Comparison of ENCODE assay signal across 9 cellular contexts in genomic region chr18:11996190-11996754, GRCh38. TPM values are rescaled to one million over a fixed set of nuclear protein-coding genes. Genes with fewer than 3 reads are reported as not detected.
A peak's percentile ranks its signal among the peaks of the same experiment; 100 is the strongest.
DNase-seq lines count a peak whose midpoint lies in the region; ATAC-seq and TF ChIP-seq lines count a peak whose summit lies in the region.
"Had no signal": no experiment of that assay in that cellular context is flagged by ENCODE, and none has a peak within 500 bp of the region (broad histone marks: within the 10 kb centered on the region; RNA-seq: fewer than 3 reads in every experiment).

No MANE protein-coding gene starts in this region.

- no peak for TF ChIP-seq EP300 in tibial nerve (IDR thresholded peaks at IDR 0.05)

- H3K9ac ChIP-seq in KMS-11 (no peak overlapping the region), colonic mucosa (ENCODE audit: low read depth in 2 of 2, low read length in 2 of 2) (peak overlapping the region in 1 of 2 donors; percentile 55), mucosa of stomach (ENCODE audit: low read length) (peak overlapping the region; percentile 35)

- TF ChIP-seq POLR2A in tibial nerve (IDR thresholded peaks at IDR 0.05): no peak

- TF ChIP-seq CTCF in KMS-11 (conservative IDR thresholded peaks at IDR 0.05; ENCODE audit: low read depth, low read length) (no peak), colonic mucosa (IDR thresholded peaks at IDR 0.05) (no peak), tibial nerve (IDR thresholded peaks at IDR 0.05) (no peak)

- no peaks in the 10 kb centered on the region for H3K79me2 ChIP-seq in KMS-11 (ENCODE audit: insufficient read depth, low read depth)

- peaks cover 12% of the 10 kb centered on the region for H3K4me1 ChIP-seq in KMS-11 (ENCODE audit: low read depth, poor library complexity, severe bottlenecking)
- H3K4me1 ChIP-seq in colonic mucosa: peaks cover 29% of the 10 kb centered on the region
- H3K4me1 ChIP-seq in mucosa of stomach (ENCODE audit: control insufficient read depth, insufficient read depth, low read length): peaks cover 77% of the 10 kb centered on the region
- peaks cover 0 to 30% (median 26%) of the 10 kb centered on the region in 4 donors for H3K4me1 ChIP-seq in tibial nerve

- no peak for DNase-seq in colonic mucosa
- no peak for DNase-seq in tibial nerve (ENCODE audit: low spot score in 2 of 2)
- DNase-seq in sciatic nerve (ENCODE audit: low spot score): no peak
- no peak for DNase-seq in NCI-H226
- DNase-seq: NCI-H1417 treated with DMSO at 0.1 percent for 48 hours had no signal

- ATAC-seq in GM18909 (IDR thresholded peaks at IDR 0.05; ENCODE audit: poor library complexity, unreplicated experiment) (no peak), sciatic nerve (no peak)

- intact Hi-C loops in colonic mucosa (cut with DNase I) (no loop called here), sciatic nerve (cut with DNase I) (loop anchor here (5.0 kb wide), 1 partner anchor 59 kb away; no protein-coding TSS in a partner anchor)

- 72 to 84% methylated on average over 9 of the region's 9 CpGs for WGBS in tibial nerve, 2 donors

- H3K9me3 ChIP-seq in colonic mucosa (no peaks in the 10 kb centered on the region), mucosa of stomach (ENCODE audit: control insufficient read depth, low read length) (no peaks in the 10 kb centered on the region), tibial nerve (no peaks in the 10 kb centered on the region)

- H3K4me2 ChIP-seq in KMS-11: no peak overlapping the region

- H3K27me3 ChIP-seq in KMS-11 (ENCODE audit: insufficient read depth, low read depth) (no peaks in the 10 kb centered on the region), colonic mucosa (no peaks in the 10 kb centered on the region), mucosa of stomach (ENCODE audit: control insufficient read depth, insufficient read depth, low read length) (no peaks in the 10 kb centered on the region), tibial nerve (no peaks in the 10 kb centered on the region)

- H4K20me1 ChIP-seq in KMS-11 (ENCODE audit: insufficient read depth): no peaks in the 10 kb centered on the region

- H3K36me3 ChIP-seq in KMS-11 (ENCODE audit: insufficient read depth) (no peaks in the 10 kb centered on the region), colonic mucosa (no peaks in the 10 kb centered on the region), mucosa of stomach (ENCODE audit: control insufficient read depth, insufficient read depth, low read length) (no peaks in the 10 kb centered on the region), tibial nerve (peaks cover 0 to 21% (median 0%) of the 10 kb centered on the region in 3 donors)

- no peak overlapping the region for H3K27ac ChIP-seq in KMS-11
- peak overlapping the region; percentile 60 for H3K27ac ChIP-seq in colonic mucosa
- peak overlapping the region in 3 of 4 donors; percentile 40 to 82 (median 62) for H3K27ac ChIP-seq in tibial nerve

- H2AFZ ChIP-seq in KMS-11 (ENCODE audit: low read depth): 0 out of 2 replicates have a peak overlapping the region, but pooled peaks have one; percentile 30

- H3K4me3 ChIP-seq in KMS-11 (IDR thresholded peaks at IDR 0.05; ENCODE audit: insufficient read depth, low read depth, low read length) (no peak overlapping the region), colonic mucosa (no peak overlapping the region), mucosa of stomach (ENCODE audit: low read length) (no peak overlapping the region), tibial nerve (no peak overlapping the region)
- H3K4me3 ChIP-seq: lung had no signal

RNA-seq across cellular contexts. Expression of gene IMPA2, which starts 15.0 kb away (rescaled TPM):
- 100 to 1,000 TPM; 150 to 201 TPM for total RNA-seq in colonic mucosa
- total RNA-seq in tibial nerve: 10 to 100 TPM; 12.7 to 62.4 (median 36.2) TPM
- 15.8 TPM for total RNA-seq in sciatic nerve
